ENCODE assay signal across 17 cellular contexts in genomic region chrX:107686792-107687191, GRCh38.
DNase-seq lines count a peak whose midpoint lies in the region; ATAC-seq and TF ChIP-seq lines count a peak whose summit lies in the region.
"Had no signal": no experiment of that assay in that cellular context is flagged by ENCODE, and none has a peak within 500 bp of the region (broad histone marks: within the 10 kb centered on the region; RNA-seq: fewer than 3 reads in every experiment).

No MANE protein-coding gene starts in this region.

- DNase-seq in NCI-H226, result peak; percentile 8
- DNase-seq in fibroblast of pulmonary artery (ENCODE audit: low read depth), result peak; percentile 16
- no peak for DNase-seq in AML-193 (lab: John Stamatoyannopoulos, UW)
- DNase-seq in NCI-H2227 (lab: John Stamatoyannopoulos, UW; ENCODE audit: unreplicated experiment), result no peak
- DNase-seq: activated effector memory CD4-positive, alpha-beta T cell treated with anti-CD3 and anti-CD28 coated beads, Interleukin-2, amount 50 U/mL, for 16 hours; amygdala; CD4-positive, alpha-beta T cell; esophagus squamous epithelium; NCI-H1105 treated with DMSO at 0.1 percent for 48 hours; PC-3; spleen; stimulated activated naive CD8-positive, alpha-beta T cell treated with anti-CD3 and anti-CD28 coated beads, Interleukin-15, Interleukin-2, amounts not matched to agents 100 U/mL and 50 U/mL, for 24 hours; SW 1271 had no signal

- H3K4me3 ChIP-seq in fibroblast of pulmonary artery (replicated peaks; ENCODE audit: low read depth, low read length), result no peak overlapping the region
- H3K4me3 ChIP-seq: esophagus squamous epithelium, spleen had no signal

- ATAC-seq in GM18907 (IDR thresholded peaks at IDR 0.05; ENCODE audit: unreplicated experiment), result peak; percentile 34
- ATAC-seq in SK-N-SH treated with all-trans-retinoic acid at 6 μM for 48 hours, result no peak
- no peak for ATAC-seq in HG02798 (IDR thresholded peaks at IDR 0.05; ENCODE audit: poor library complexity, unreplicated experiment)
- ATAC-seq: HepG2; PC-3; stimulated activated naive CD8-positive, alpha-beta T cell treated with anti-CD3 and anti-CD28 coated beads, Interleukin-15, Interleukin-2, amounts not matched to agents 100 U/mL and 50 U/mL, for 24 hours had no signal

- no peak for TF ChIP-seq CTCF in fibroblast of pulmonary artery (IDR thresholded peaks at IDR 0.05; ENCODE audit: low read length, missing control alignments)

TF ChIP-seq in SK-N-SH treated with all-trans-retinoic acid at 6 μM for 48 hours, 23 proteins besides CTCF, POLR2A, EP300 and RAD21:
- TF ChIP-seq PPARA (CRISPR knock-in tag; IDR thresholded peaks at IDR 0.05; ENCODE audit: borderline replicate concordance) (no peak), ZFP3 (CRISPR knock-in tag; IDR thresholded peaks at IDR 0.05) (no peak), ZFP30 (CRISPR knock-in tag; IDR thresholded peaks at IDR 0.05) (no peak), ZC3H10 (CRISPR knock-in tag; IDR thresholded peaks at IDR 0.05) (no peak), TCF4 (CRISPR knock-in tag; IDR thresholded peaks at IDR 0.05; ENCODE audit: borderline replicate concordance) (no peak), ARNTL (CRISPR knock-in tag; IDR thresholded peaks at IDR 0.05; ENCODE audit: borderline replicate concordance, low read depth) (no peak), ZNF8 (CRISPR knock-in tag; IDR thresholded peaks at IDR 0.05) (no peak), CREB5 (CRISPR knock-in tag; IDR thresholded peaks at IDR 0.05; ENCODE audit: low read depth) (no peak), ZNF565 (CRISPR knock-in tag; conservative IDR thresholded peaks at IDR 0.05; ENCODE audit: low read depth) (no peak), RARB (CRISPR knock-in tag; IDR thresholded peaks at IDR 0.05) (no peak), ISL1 (CRISPR knock-in tag; IDR thresholded peaks at IDR 0.05) (no peak), CSDC2 (CRISPR knock-in tag; IDR thresholded peaks at IDR 0.05) (no peak), CSRNP3 (CRISPR knock-in tag; IDR thresholded peaks at IDR 0.05) (no peak), OSR1 (CRISPR knock-in tag; IDR thresholded peaks at IDR 0.05) (no peak), POU6F1 (CRISPR knock-in tag; IDR thresholded peaks at IDR 0.05; ENCODE audit: borderline replicate concordance, low read depth) (no peak), TOX (CRISPR knock-in tag; IDR thresholded peaks at IDR 0.05; ENCODE audit: borderline replicate concordance) (no peak), SNAI2 (CRISPR knock-in tag; IDR thresholded peaks at IDR 0.05) (no peak)

Comparison
In these comparisons a context has a peak if more than half of its experiments do, and no peak if none do; other contexts are left out.
1. DNase-seq: peak in NCI-H226 (single experiment) and fibroblast of pulmonary artery (single experiment); none in AML-193 (0 of 2) and NCI-H2227 (single experiment).